In genomic region chr19:55386515-55386947, GRCh38 we compare ENCODE assay signal across 8 cellular contexts. TPM values are rescaled to one million over a fixed set of nuclear protein-coding genes. Genes with fewer than 3 reads are reported as not detected.
DNase-seq lines count a peak whose midpoint lies in the region; ATAC-seq and TF ChIP-seq lines count a peak whose summit lies in the region.

No MANE protein-coding gene starts in this region.

- no peak for TF ChIP-seq RAD21 in IMR-90 (IDR thresholded peaks at IDR 0.05; ENCODE audit: low read length)

- BruUV-seq in A673 (replicated peaks; lab: Mats Ljungman, UMichigan) (TSS peak; percentile 75), IMR-90 (replicated peaks; lab: Mats Ljungman, UMichigan) (no TSS peak), mammary epithelial cell (replicated peaks; lab: Mats Ljungman, UMichigan) (no TSS peak)

- no peak for TF ChIP-seq POLR2A in IMR-90 (IDR thresholded peaks at IDR 0.05; ENCODE audit: low read depth, low read length)

- peak overlapping the region; percentile 85 for H3K4ac ChIP-seq in IMR-90 (ENCODE audit: low read depth, low read length)

- H3K36me3 ChIP-seq in A673 (ENCODE audit: insufficient read depth, low read length, poor library complexity, severe bottlenecking) (peaks cover 38% of the 10 kb centered on the region), IMR-90 (ENCODE audit: control insufficient read depth, insufficient read depth, low read length) (peaks cover 48% of the 10 kb centered on the region), mammary epithelial cell (ENCODE audit: insufficient read depth, low read length) (peaks cover 16% of the 10 kb centered on the region), mucosa of rectum (ENCODE audit: control insufficient read depth in 2 of 2, insufficient read depth in 2 of 2, low read length in 2 of 2) (peaks cover 31 to 41% of the 10 kb centered on the region in 2 donors)

- H3K4me1 ChIP-seq in A673 (ENCODE audit: insufficient read depth, low read length, poor library complexity, severe bottlenecking) (peaks cover 32% of the 10 kb centered on the region), IMR-90 (ENCODE audit: control insufficient read depth, insufficient read depth, low read length) (peaks cover 47% of the 10 kb centered on the region), mammary epithelial cell (ENCODE audit: insufficient read depth, low read length) (peaks cover 32% of the 10 kb centered on the region), mucosa of rectum (ENCODE audit: control insufficient read depth in 2 of 2, insufficient read depth in 2 of 2, low read length in 2 of 2) (peaks cover 42 to 44% of the 10 kb centered on the region in 2 donors)

- in situ Hi-C loops in IMR-90 (cut with MboI; ENCODE audit: low sequenced_read_pairs) (loop anchor here (10.0 kb wide), 1 partner anchor 92 kb away; no protein-coding TSS in a partner anchor), mammary epithelial cell (cut with MboI; ENCODE audit: low sequenced_read_pairs in 2 of 2) (loop anchor here (10.0 kb wide), 2 partner anchors 82 to 92 kb away; no protein-coding TSS in a partner anchor)

- H4K8ac ChIP-seq in IMR-90 (ENCODE audit: low read depth in 2 of 2, low read length in 2 of 2), result peak overlapping the region in 1 of 2 experiments; percentile 30; a peak in 1 of 4 replicates

- H3K23ac ChIP-seq in IMR-90 (ENCODE audit: low read depth, low read length), result peak overlapping the region; percentile 90

- ATAC-seq in IMR-90 (ENCODE audit: low read depth) (no peak), GM19467 (IDR thresholded peaks at IDR 0.05; ENCODE audit: unreplicated experiment) (no peak), GM19455 (IDR thresholded peaks at IDR 0.05; ENCODE audit: unreplicated experiment) (no peak), HG03045 (IDR thresholded peaks at IDR 0.05; ENCODE audit: unreplicated experiment) (no peak)

- H2BK15ac ChIP-seq in IMR-90 (ENCODE audit: low read depth, low read length), result no peak overlapping the region

- H4K91ac ChIP-seq in IMR-90 (ENCODE audit: insufficient read depth, low read depth, low read length), result no peak overlapping the region; the same call in 1 of the 2 replicates

- H3K27ac ChIP-seq in A673 (ENCODE audit: low read depth, low read length, poor library complexity, severe bottlenecking) (peak overlapping the region; percentile 88), IMR-90 (ENCODE audit: insufficient read depth, low read length) (peak overlapping the region; percentile 85), mammary epithelial cell (ENCODE audit: insufficient read depth, low read depth, low read length) (peak overlapping the region; percentile 72), mucosa of rectum (ENCODE audit: low read depth in 2 of 2, low read length in 2 of 2) (peak overlapping the region; percentile 76 to 96)

- H2AK5ac ChIP-seq in IMR-90 (ENCODE audit: low read depth, low read length), result peak overlapping the region; percentile 93

- H3K56ac ChIP-seq in IMR-90 (ENCODE audit: extremely low read depth, insufficient read depth, low read length), result peak overlapping the region; percentile 74

- H4K5ac ChIP-seq in IMR-90 (ENCODE audit: low read depth, low read length), result no peak overlapping the region

- no peak for TF ChIP-seq CTCF in A673 (conservative IDR thresholded peaks at IDR 0.05; ENCODE audit: low read depth, low read length)
- no peak for TF ChIP-seq CTCF in IMR-90 (conservative IDR thresholded peaks at IDR 0.05; ENCODE audit: low read depth, low read length)
- TF ChIP-seq CTCF in mammary epithelial cell (conservative IDR thresholded peaks at IDR 0.05 in 1 of 2, IDR thresholded peaks at IDR 0.05 in 1 of 2; ENCODE audit: extremely low read depth in 1 of 2, insufficient read depth in 1 of 2, low read depth in 1 of 2, low read length in 2 of 2), result no peak

- no peak overlapping the region for H2BK120ac ChIP-seq in IMR-90 (ENCODE audit: low read depth, low read length)

- H3K4me2 ChIP-seq in IMR-90 (ENCODE audit: low read depth, low read length) (peak overlapping the region; percentile 96), mammary epithelial cell (ENCODE audit: insufficient read depth, low read depth, low read length) (peak overlapping the region; percentile 96)

- H3K79me2 ChIP-seq in mammary epithelial cell (ENCODE audit: insufficient read depth, low read length), result peaks cover 71% of the 10 kb centered on the region

- H3K14ac ChIP-seq in IMR-90 (replicated peaks; ENCODE audit: low read depth, low read length), result peak overlapping the region; percentile 73

- 1% methylated on average over 20 of the region's 31 CpGs; no CpG with 5 or more reads in 1 of the 2 experiments for WGBS in IMR-90 (ENCODE audit: extremely low coverage in 2 of 2, insufficient read length in 1 of 2), 2 experiments
- 1% methylated on average over 20 of the region's 31 CpGs for WGBS in mammary epithelial cell (ENCODE audit: low coverage, missing lambda C conversion rate)

- H2BK5ac ChIP-seq in IMR-90 (ENCODE audit: low read depth, low read length, poor library complexity, severe bottlenecking), result peak overlapping the region; percentile 65

- DNase-seq in A673 (ENCODE audit: low spot score) (no peak), IMR-90 (no peak), mammary epithelial cell (peak; percentile 23), NCI-H446 (lab: John Stamatoyannopoulos, UW) (no peak)

- peak overlapping the region; percentile 91 for H3K9ac ChIP-seq in IMR-90 (ENCODE audit: low read depth, low read length)
- peak overlapping the region; percentile 90 for H3K9ac ChIP-seq in mammary epithelial cell (ENCODE audit: insufficient read depth, low read length)
- peak overlapping the region; percentile 97 to 98 for H3K9ac ChIP-seq in mucosa of rectum (ENCODE audit: low read depth in 1 of 2, low read length in 2 of 2)

- H3K27me3 ChIP-seq in A673 (replicated peaks; ENCODE audit: insufficient read depth, low read depth, low read length, poor library complexity) (no peaks in the 10 kb centered on the region), IMR-90 (ENCODE audit: control insufficient read depth, insufficient read depth, low read length) (no peaks in the 10 kb centered on the region), mammary epithelial cell (ENCODE audit: insufficient read depth, low read length) (no peaks in the 10 kb centered on the region), mucosa of rectum (ENCODE audit: control insufficient read depth in 2 of 2, insufficient read depth in 2 of 2, low read length in 2 of 2) (no peaks in the 10 kb centered on the region)

- H2AK9ac ChIP-seq in IMR-90 (replicated peaks; ENCODE audit: low read depth, low read length, poor library complexity), result peak overlapping the region; percentile 99

- peaks cover 34% of the 10 kb centered on the region for H3K9me1 ChIP-seq in IMR-90 (ENCODE audit: insufficient read depth, low read length)

- peak overlapping the region; percentile 98 for H3K4me3 ChIP-seq in A673 (ENCODE audit: low read depth, low read length, poor library complexity, severe bottlenecking)
- peak overlapping the region; percentile 74 for H3K4me3 ChIP-seq in IMR-90 (ENCODE audit: insufficient read depth, low read depth, low read length)
- peak overlapping the region; percentile 74 to 98 (median 81) for H3K4me3 ChIP-seq in mammary epithelial cell (replicated peaks in 1 of 3; ENCODE audit: insufficient read depth in 1 of 3, low read depth in 2 of 3, low read length in 3 of 3)
- peak overlapping the region; percentile 99 for H3K4me3 ChIP-seq in mucosa of rectum (ENCODE audit: low read length in 2 of 2)

- dilution Hi-C loops in IMR-90 (cut with HindIII; ENCODE audit: low sequenced_read_pairs, unreplicated experiment), result no loop called here
- dilution Hi-C loops in mammary epithelial cell (cut with HindIII; ENCODE audit: low sequenced_read_pairs), result loop anchor here (5.0 kb wide), 2 partner anchors 39 to 89 kb away; no protein-coding TSS in a partner anchor

- no peak overlapping the region for H3K18ac ChIP-seq in IMR-90 (ENCODE audit: low read depth, low read length)

- H2AFZ ChIP-seq in IMR-90 (replicated peaks; ENCODE audit: low read length, poor library complexity) (no peak overlapping the region), mammary epithelial cell (ENCODE audit: low read depth, low read length) (no peak overlapping the region)

- H3K79me1 ChIP-seq in IMR-90 (ENCODE audit: low read depth in 1 of 2, low read length in 2 of 2), result peaks cover 29 to 61% of the 10 kb centered on the region in 2 experiments

- H4K20me1 ChIP-seq in IMR-90 (ENCODE audit: insufficient read depth, low read length), result peaks cover 58% of the 10 kb centered on the region
- H4K20me1 ChIP-seq in mammary epithelial cell (ENCODE audit: insufficient read depth, low read length), result peaks cover 7% of the 10 kb centered on the region

- H2BK20ac ChIP-seq in IMR-90 (ENCODE audit: low read depth, low read length), result no peak overlapping the region

- CTCF ChIA-PET in A673 (lab: Charles Lee), result no interaction called here
- CTCF ChIA-PET in IMR-90 (lab: Yijun Ruan, JAX), result no interaction called here
- CTCF ChIA-PET in mammary epithelial cell (lab: Charles Lee; ENCODE audit: low non-redundant PET), result no interaction called here

- intact Hi-C loops in A673 (cut with micrococcal nuclease; ENCODE audit: unreplicated experiment) (loop anchor here (10.0 kb wide), 1 partner anchor 82 kb away; no protein-coding TSS in a partner anchor), IMR-90 (cut with micrococcal nuclease) (loop anchor here (5.0 kb wide), 2 partner anchors 84 to 104 kb away; partner anchors contain the start of genes BRSK1 and HSPBP1), mammary epithelial cell (cut with micrococcal nuclease) (loop anchor here (2.0 kb wide), 1 partner anchor 20 kb away; the partner anchor contains the start of gene UBE2S)

- H3K9me3 ChIP-seq in A673 (ENCODE audit: low read depth, low read length, poor library complexity, severe bottlenecking) (no peaks in the 10 kb centered on the region), IMR-90 (ENCODE audit: control insufficient read depth, insufficient read depth, low read length) (no peaks in the 10 kb centered on the region), mammary epithelial cell (replicated peaks; ENCODE audit: insufficient read depth, low read length) (no peaks in the 10 kb centered on the region), mucosa of rectum (ENCODE audit: control insufficient read depth in 2 of 2, low read length in 2 of 2) (no peaks in the 10 kb centered on the region)

- POLR2A ChIA-PET in A673 (lab: Charles Lee; ENCODE audit: low non-redundant PET), result no interaction called here
- POLR2A ChIA-PET in IMR-90 (lab: Charles Lee; ENCODE audit: unreplicated experiment), result interaction anchor here (0.5 kb wide), 1 partner anchor 9 kb away, joined by 6 read pairs; no protein-coding TSS in a partner anchor

RNA-seq across cellular contexts. Expression of gene RPL28, which starts 0.8 kb away (rescaled TPM):
- total RNA-seq in A673 (2021) (1,355 and 1,380 TPM in 2 replicates), IMR-90 (2012; rRNA removed) (386 and 998 TPM in 2 replicates), mammary epithelial cell (1,000 to 10,000 TPM in 1 of 2 donors, 100 to 1,000 TPM in 1; 279 to 1,713 TPM)
- polyA plus RNA-seq in IMR-90 (2012; rRNA removed) (1,428 and 1,693 TPM in 2 replicates), mammary epithelial cell (1,043 TPM)
- polyA plus RNA-seq in IMR-90 (2012; cell fraction: cytosol; rRNA removed), result 2,443 and 3,636 TPM in 2 replicates
- polyA plus RNA-seq in IMR-90 (2012; cell fraction: nucleus; rRNA removed; ENCODE audit: low replicate concordance), result 1,567 and 1,909 TPM in 2 replicates
- polyA minus RNA-seq in mammary epithelial cell, result 571 TPM

RNA-seq across cellular contexts. Expression of gene TMEM238, which starts 2.4 kb away (rescaled TPM):
- total RNA-seq in A673 (2021), result 0.42 and 0.69 TPM in 2 replicates
- not detected in 2 replicates for total RNA-seq in IMR-90 (2012; rRNA removed)
- not detected in 2 replicates for polyA plus RNA-seq in IMR-90 (2012; rRNA removed)
- polyA plus RNA-seq in IMR-90 (2012; cell fraction: cytosol; rRNA removed), result 0.15 and 0.30 TPM in 2 replicates
- 0.30 TPM in 1 of 2 replicates, not detected in the other for polyA plus RNA-seq in IMR-90 (2012; cell fraction: nucleus; rRNA removed; ENCODE audit: low replicate concordance)
- total RNA-seq in mammary epithelial cell, result 10 to 100 TPM in 1 of 2 donors, 1 to 10 TPM in 1; 7.2 to 13.6 TPM
- polyA plus RNA-seq in mammary epithelial cell, result 1.7 TPM
- polyA minus RNA-seq in mammary epithelial cell, result 0.47 TPM

RNA-seq across cellular contexts. Expression of gene TMEM190, which starts 9.9 kb away (rescaled TPM):
- total RNA-seq in A673 (2021) (not detected in 2 replicates), IMR-90 (2012; rRNA removed) (not detected in 2 replicates), mammary epithelial cell (under 1 TPM in 1 of 2 donors, not detected in 1; 0.75 TPM)
- polyA plus RNA-seq in IMR-90 (2012; rRNA removed) (1.4 and 1.6 TPM in 2 replicates), mammary epithelial cell (not detected)
- 0.49 TPM in 1 of 2 replicates, not detected in the other for polyA plus RNA-seq in IMR-90 (2012; cell fraction: cytosol; rRNA removed)
- polyA plus RNA-seq in IMR-90 (2012; cell fraction: nucleus; rRNA removed; ENCODE audit: low replicate concordance), result 10.6 and 24.6 TPM in 2 replicates
- not detected for polyA minus RNA-seq in mammary epithelial cell

RNA-seq across cellular contexts. Expression of gene IL11, which starts 16.3 kb away (rescaled TPM):
- total RNA-seq in A673 (2021) (0.42 and 0.47 TPM in 2 replicates), IMR-90 (2012; rRNA removed) (14.3 and 15.6 TPM in 2 replicates), mammary epithelial cell (1 to 10 TPM; 1.3 to 2.5 TPM)
- polyA plus RNA-seq in IMR-90 (2012; rRNA removed) (33.6 and 38.9 TPM in 2 replicates), mammary epithelial cell (1.2 TPM)
- 23.0 and 39.2 TPM in 2 replicates for polyA plus RNA-seq in IMR-90 (2012; cell fraction: cytosol; rRNA removed)
- 135 and 146 TPM in 2 replicates for polyA plus RNA-seq in IMR-90 (2012; cell fraction: nucleus; rRNA removed; ENCODE audit: low replicate concordance)
- polyA minus RNA-seq in mammary epithelial cell, result 0.88 TPM

RNA-seq across cellular contexts. Expression of gene UBE2S, which starts 21.1 kb away (rescaled TPM):
- total RNA-seq in A673 (2021) (509 and 587 TPM in 2 replicates), IMR-90 (2012; rRNA removed) (69.5 and 74.4 TPM in 2 replicates), mammary epithelial cell (100 to 1,000 TPM in 1 of 2 donors, 10 to 100 TPM in 1; 40.0 to 204 TPM)
- polyA plus RNA-seq in IMR-90 (2012; rRNA removed) (104 and 177 TPM in 2 replicates), mammary epithelial cell (108 TPM)
- polyA plus RNA-seq in IMR-90 (2012; cell fraction: cytosol; rRNA removed), result 94.4 and 130 TPM in 2 replicates
- 22.1 and 43.9 TPM in 2 replicates for polyA plus RNA-seq in IMR-90 (2012; cell fraction: nucleus; rRNA removed; ENCODE audit: low replicate concordance)
- polyA minus RNA-seq in mammary epithelial cell, result 113 TPM
